Comparison of ENCODE assay signal across 1 cellular context in genomic region chr13:44326961-44327360, GRCh38.
TF ChIP-seq lines count a peak whose summit lies in the region.

No MANE protein-coding gene starts in this region.

TF ChIP-seq in IMR-90, 13 proteins besides CTCF, POLR2A, EP300 and RAD21 (continued from another document):
- TF ChIP-seq USF2 (IDR thresholded peaks at IDR 0.05; ENCODE audit: low read depth, low read length) (no peak), SMC3 (IDR thresholded peaks at IDR 0.05; ENCODE audit: low read depth, low read length) (no peak), CHD1 (IDR thresholded peaks at IDR 0.05; ENCODE audit: low read depth, low read length) (no peak), NFE2L2 (IDR thresholded peaks at IDR 0.05; ENCODE audit: low read depth, low read length) (no peak), ELK1 (IDR thresholded peaks at IDR 0.05; ENCODE audit: borderline replicate concordance, low read depth, low read length) (no peak), BHLHE40 (IDR thresholded peaks at IDR 0.05; ENCODE audit: low read depth, low read length) (no peak), MXI1 (IDR thresholded peaks at IDR 0.05; ENCODE audit: borderline replicate concordance, low read depth, low read length) (no peak), RCOR1 (IDR thresholded peaks at IDR 0.05; ENCODE audit: insufficient replicate concordance, low read length) (no peak)
